In genomic region chr17:31582151-31582907, GRCh38 we compare ENCODE assay signal across 9 cellular contexts.
DNase-seq lines count a peak whose midpoint lies in the region; ATAC-seq and TF ChIP-seq lines count a peak whose summit lies in the region.
"Had no signal": no experiment of that assay in that cellular context is flagged by ENCODE, and none has a peak within 500 bp of the region (broad histone marks: within the 10 kb centered on the region; RNA-seq: fewer than 3 reads in every experiment).

No MANE protein-coding gene starts in this region.

- H3K36me3 ChIP-seq in muscle layer of duodenum (ENCODE audit: control insufficient read depth in 1 of 2, insufficient read depth in 2 of 2, low read length in 2 of 2): no peaks in the 10 kb centered on the region

- no peaks in the 10 kb centered on the region for H3K9me3 Mint-ChIP-seq in chondrocyte (ENCODE audit: low read depth)
- H3K9me3 Mint-ChIP-seq in activated CD4-positive, alpha-beta memory T cell treated with anti-CD3 and anti-CD28 coated beads, Interleukin-2, amount 10 ng/mL, durations not matched to agents 7 days and 5 days: no peaks in the 10 kb centered on the region

- TF ChIP-seq CTCF in AG04450 (IDR thresholded peaks at IDR 0.05; ENCODE audit: low read depth, low read length) (no peak), chondrocyte (IDR thresholded peaks at IDR 0.05) (no peak)

- H3K27ac Mint-ChIP-seq in chondrocyte (ENCODE audit: unreplicated experiment): peak overlapping the region; percentile 95
- no peak overlapping the region for H3K27ac Mint-ChIP-seq in activated CD4-positive, alpha-beta memory T cell treated with anti-CD3 and anti-CD28 coated beads, Interleukin-2, amount 10 ng/mL, durations not matched to agents 7 days and 5 days

- POLR2A ChIA-PET in AG04450 (lab: Yijun Ruan, JAX): interaction anchor here (1.3 to 1.9 kb wide), 2 partner anchors 9 to 14 kb away, joined by 3 to 9 read pairs; no protein-coding TSS in a partner anchor
- POLR2A ChIA-PET in activated CD4-positive, alpha-beta memory T cell treated with anti-CD3 and anti-CD28 coated beads, Interleukin-2, amount 10 ng/mL, durations not matched to agents 7 days and 5 days (lab: Charles Lee): no interaction called here

- H3K4me3 ChIP-seq in AG04450 (ENCODE audit: low read depth, low read length) (no peak overlapping the region), muscle layer of duodenum (ENCODE audit: low read depth in 1 of 2, low read length in 2 of 2) (peak overlapping the region in 1 of 2 donors; percentile 30)

- peak; percentile 51 for ATAC-seq in HG03342 (IDR thresholded peaks at IDR 0.05; ENCODE audit: unreplicated experiment)

- no peaks in the 10 kb centered on the region for H3K27me3 ChIP-seq in AG04450 (ENCODE audit: control insufficient read depth, insufficient read depth, low read length)
- H3K27me3 ChIP-seq in muscle layer of duodenum (ENCODE audit: low read depth, low read length): no peaks in the 10 kb centered on the region

- peaks cover 19 to 35% of the 10 kb centered on the region in 2 donors for H3K4me1 ChIP-seq in muscle layer of duodenum (ENCODE audit: control insufficient read depth in 1 of 2, insufficient read depth in 2 of 2, low read length in 2 of 2)

- DNase-seq in AG04450 (ENCODE audit: low read depth, low spot score) (no peak), chondrocyte (ENCODE audit: low spot score) (no peak), NCI-H526 treated with DMSO at 0.1 percent for 48 hours (lab: John Stamatoyannopoulos, UW) (no peak), SKM-1 treated with dmso at 0.1 percent for 144 hours (lab: John Stamatoyannopoulos, UW; ENCODE audit: unreplicated experiment) (no peak)
- no peak for DNase-seq in activated CD4-positive, alpha-beta memory T cell treated with anti-CD3 and anti-CD28 coated beads, Interleukin-2, amount 10 ng/mL, durations not matched to agents 7 days and 5 days
- no peak for DNase-seq in stimulated activated naive CD4-positive, alpha-beta T cell treated with Interleukin-2 at 50 U/mL for 16 hours (lab: John Stamatoyannopoulos, UW)
- DNase-seq: NCI-H1092 treated with DMSO at 0.1 percent for 48 hours had no signal

- H3K4me1 Mint-ChIP-seq in chondrocyte (ENCODE audit: low read depth): peaks cover 57% of the 10 kb centered on the region
- no peaks in the 10 kb centered on the region for H3K4me1 Mint-ChIP-seq in activated CD4-positive, alpha-beta memory T cell treated with anti-CD3 and anti-CD28 coated beads, Interleukin-2, amount 10 ng/mL, durations not matched to agents 7 days and 5 days

- H3K4me3 Mint-ChIP-seq in chondrocyte (ENCODE audit: unreplicated experiment): no peak overlapping the region
- H3K4me3 Mint-ChIP-seq in activated CD4-positive, alpha-beta memory T cell treated with anti-CD3 and anti-CD28 coated beads, Interleukin-2, amount 10 ng/mL, durations not matched to agents 7 days and 5 days: no peak overlapping the region

- CTCF ChIA-PET in AG04450 (lab: Charles Lee): interaction anchor here (0.5 to 1.7 kb wide), 2 partner anchors 24 to 242 kb away, joined by 3 read pairs; no protein-coding TSS in a partner anchor
- CTCF ChIA-PET in activated CD4-positive, alpha-beta memory T cell treated with anti-CD3 and anti-CD28 coated beads, Interleukin-2, amount 10 ng/mL, durations not matched to agents 7 days and 5 days (lab: Charles Lee): no interaction called here

- peak overlapping the region; percentile 21 for H3K27ac ChIP-seq in AG04450 (ENCODE audit: low read depth, low read length)
- H3K27ac ChIP-seq in muscle layer of duodenum (ENCODE audit: low read length): peak overlapping the region; percentile 90

- no peaks in the 10 kb centered on the region for H3K27me3 Mint-ChIP-seq in chondrocyte (ENCODE audit: low read depth)
- no peaks in the 10 kb centered on the region for H3K27me3 Mint-ChIP-seq in activated CD4-positive, alpha-beta memory T cell treated with anti-CD3 and anti-CD28 coated beads, Interleukin-2, amount 10 ng/mL, durations not matched to agents 7 days and 5 days

- H3K9me3 ChIP-seq in AG04450 (ENCODE audit: control insufficient read depth, insufficient read depth, low read length) (no peaks in the 10 kb centered on the region), muscle layer of duodenum (ENCODE audit: control insufficient read depth in 1 of 2, low read length in 2 of 2) (no peaks in the 10 kb centered on the region)

- H3K36me3 Mint-ChIP-seq in chondrocyte (ENCODE audit: low read depth): peaks cover 10% of the 10 kb centered on the region
- no peaks in the 10 kb centered on the region for H3K36me3 Mint-ChIP-seq in activated CD4-positive, alpha-beta memory T cell treated with anti-CD3 and anti-CD28 coated beads, Interleukin-2, amount 10 ng/mL, durations not matched to agents 7 days and 5 days (ENCODE audit: low read depth)
